Comparison of ENCODE assay signal across 11 cellular contexts in genomic region chr3:125062904-125063618, GRCh38. TPM values are rescaled to one million over a fixed set of nuclear protein-coding genes. Genes with fewer than 3 reads are reported as not detected.
DNase-seq lines count a peak whose midpoint lies in the region.
"Had no signal": no experiment of that assay in that cellular context is flagged by ENCODE, and none has a peak within 500 bp of the region (broad histone marks: within the 10 kb centered on the region; RNA-seq: fewer than 3 reads in every experiment).

No MANE protein-coding gene starts in this region.

- DNase-seq in COLO668 (lab: John Stamatoyannopoulos, UW; ENCODE audit: unreplicated experiment) (peak; percentile 3), RPMI7951 (ENCODE audit: low read depth) (peak; percentile 98), fibroblast of gingiva (ENCODE audit: low read depth) (peak; percentile 96), non-pigmented ciliary epithelial cell (ENCODE audit: low read depth) (peak; percentile 86), NCI-H187 (lab: John Stamatoyannopoulos, UW) (no peak), NCI-H1048 (lab: John Stamatoyannopoulos, UW) (no peak)
- DNase-seq in stimulated activated CD4-positive, alpha-beta T cell treated with anti-CD3 and anti-CD28 coated beads, Interleukin-2, amount 100 ng/mL, for 48 hours = no peak
- no peak for DNase-seq in activated naive CD4-positive, alpha-beta T cell (lab: John Stamatoyannopoulos, UW)
- DNase-seq: activated gamma-delta T cell, DND-41, KBM-7 had no signal

RNA-seq across cellular contexts. Expression of gene HEG1, which starts 7.3 kb away (rescaled TPM):
- total RNA-seq in RPMI7951 (2014; rRNA removed; shearing (Covaris generic)) = 27.4 and 29.3 TPM in 2 replicates

Comparison
In these comparisons a context has a peak if more than half of its experiments do, and no peak if none do; other contexts are left out.
1. DNase-seq: peak in COLO668 (single experiment), RPMI7951 (single experiment), fibroblast of gingiva (single experiment) and non-pigmented ciliary epithelial cell (single experiment); none in stimulated activated CD4-positive, alpha-beta T cell treated with anti-CD3 and anti-CD28 coated beads, Interleukin-2, amount 100 ng/mL, for 48 hours (0 of 2), NCI-H187 (0 of 2), activated naive CD4-positive, alpha-beta T cell (0 of 4) and NCI-H1048 (single experiment).